Comparison of ENCODE assay signal across 22 cellular contexts in genomic region chr15:71042356-71042922, GRCh38.
DNase-seq lines count a peak whose midpoint lies in the region; ATAC-seq, FAIRE-seq and TF ChIP-seq lines count a peak whose summit lies in the region.
"Had no signal": no experiment of that assay in that cellular context is flagged by ENCODE, and none has a peak within 500 bp of the region (broad histone marks: within the 10 kb centered on the region; RNA-seq: fewer than 3 reads in every experiment).

No MANE protein-coding gene starts in this region.

- no peak overlapping the region for H3K4me3 Mint-ChIP-seq in HFFc6
- H3K4me3 Mint-ChIP-seq in Calu3 (ENCODE audit: low read depth, unreplicated experiment): no peak overlapping the region
- H3K4me3 Mint-ChIP-seq: CD8-positive, alpha-beta memory T cell; H9 had no signal

- peaks cover 6% of the 10 kb centered on the region; the same call in 1 of the 2 replicates for H3K9me3 Mint-ChIP-seq in HFFc6
- no peaks in the 10 kb centered on the region for H3K9me3 Mint-ChIP-seq in Calu3 (ENCODE audit: low read depth, unreplicated experiment)
- H3K9me3 Mint-ChIP-seq: CD8-positive, alpha-beta memory T cell; H9 had no signal

- H3K4me3 ChIP-seq in A549: no peak overlapping the region
- no peak overlapping the region for H3K4me3 ChIP-seq in brain microvascular endothelial cell (ENCODE audit: low read depth, low read length)
- no peak overlapping the region for H3K4me3 ChIP-seq in kidney (ENCODE audit: low read length in 2 of 2)

- POLR2A ChIA-PET in A549 (lab: Yijun Ruan, JAX): no interaction called here

- intact Hi-C loops in kidney (cut with DNase I): no loop called here
- intact Hi-C loops in Calu3 (cut with micrococcal nuclease; ENCODE audit: unreplicated experiment): no loop called here

- WGBS in A549 (ENCODE audit: missing lambda C conversion rate): 74% methylated on average over 3 of the region's 3 CpGs

- ATAC-seq in A549 (no peak), foreskin keratinocyte (no peak), HG03108 (IDR thresholded peaks at IDR 0.05; ENCODE audit: unreplicated experiment) (no peak)

- peaks cover 12% of the 10 kb centered on the region for H3K4me1 ChIP-seq in A549
- peaks cover 36% of the 10 kb centered on the region for H3K4me1 ChIP-seq in foreskin keratinocyte
- no peaks in the 10 kb centered on the region for H3K4me1 ChIP-seq in kidney (ENCODE audit: control insufficient read depth in 1 of 2, insufficient read depth in 1 of 2, low read depth in 1 of 2, low read length in 2 of 2)

- no peaks in the 10 kb centered on the region for H3K9me3 ChIP-seq in A549
- no peaks in the 10 kb centered on the region for H3K9me3 ChIP-seq in kidney (ENCODE audit: control insufficient read depth in 1 of 2, low read length in 2 of 2)

- TF ChIP-seq RAD21 in A549 (conservative IDR thresholded peaks at IDR 0.05 in 1 of 2, IDR thresholded peaks at IDR 0.05 in 1 of 2): no peak

- no peaks in the 10 kb centered on the region for H3K36me3 ChIP-seq in brain microvascular endothelial cell (replicated peaks)
- no peaks in the 10 kb centered on the region for H3K36me3 ChIP-seq in kidney (ENCODE audit: control insufficient read depth in 1 of 2, insufficient read depth in 2 of 2, low read length in 2 of 2)

- H3K36me3 Mint-ChIP-seq in HFFc6 (ENCODE audit: low read depth) (peaks cover 11% of the 10 kb centered on the region), Calu3 (ENCODE audit: insufficient read depth, unreplicated experiment) (no peaks in the 10 kb centered on the region)
- H3K36me3 Mint-ChIP-seq: CD8-positive, alpha-beta memory T cell had no signal

- no peak for TF ChIP-seq POLR2A in A549 (IDR thresholded peaks at IDR 0.05; ENCODE audit: low read length)

- no peak for TF ChIP-seq EP300 in A549 (IDR thresholded peaks at IDR 0.05)

- H3K27ac Mint-ChIP-seq in HFFc6: peak overlapping the region; percentile 51
- no peak overlapping the region for H3K27ac Mint-ChIP-seq in Calu3 (ENCODE audit: unreplicated experiment)
- H3K27ac Mint-ChIP-seq: CD8-positive, alpha-beta memory T cell; H9 had no signal

- H3K27me3 ChIP-seq in brain microvascular endothelial cell (replicated peaks): no peaks in the 10 kb centered on the region
- H3K27me3 ChIP-seq in foreskin keratinocyte: no peaks in the 10 kb centered on the region

- in situ Hi-C loops in brain microvascular endothelial cell (cut with HindIII; ENCODE audit: low pct_ligation_motif_present, low sequenced_read_pairs): no loop called here

- H3K4me2 ChIP-seq in A549: no peak overlapping the region

- no peak overlapping the region for H3K9ac ChIP-seq in kidney (ENCODE audit: low read length in 2 of 2)

- DNase-seq in A549 (ENCODE audit: low read depth in 1 of 2, low spot score in 1 of 2) (no peak), HFFc6 (no peak), brain microvascular endothelial cell (no peak), foreskin keratinocyte (peak in 1 of 2 donors; percentile 52), kidney (no peak), Calu3 (no peak)
- DNase-seq in activated CD8-positive, alpha-beta memory T cell treated with anti-CD3 and anti-CD28 coated beads, Interleukin-2, amount 50 U/mL, for 4 hours: no peak
- DNase-seq: 8988T; CD8-positive, alpha-beta memory T cell; GF-D8; H9; Karpas-422; NCI-H1694; NCI-H2081; NCI-H2171; NCI-H345; NCI-H524; NCI-H774; NK-92 treated with Interleukin-12 subunit alpha and Interleukin-12 subunit beta, amount 100 ng/mL, for 24 hours had no signal

- TF ChIP-seq CTCF in A549 (IDR thresholded peaks at IDR 0.05) (no peak), HFFc6 (IDR thresholded peaks at IDR 0.05) (no peak), brain microvascular endothelial cell (IDR thresholded peaks at IDR 0.05; ENCODE audit: low read depth, low read length, missing control alignments) (no peak), foreskin keratinocyte (conservative IDR thresholded peaks at IDR 0.05) (no peak), kidney (IDR thresholded peaks at IDR 0.05; ENCODE audit: borderline replicate concordance, extremely low read depth, insufficient read depth) (no peak), Calu3 (IDR thresholded peaks at IDR 0.05; ENCODE audit: unreplicated experiment) (no peak)

- FAIRE-seq in A549 (lab: Jason Lieb, UNC) (no peak), kidney (lab: Jason Lieb, UNC) (no peak)

- H3K27ac ChIP-seq in A549: no peak overlapping the region
- peak overlapping the region; percentile 85 for H3K27ac ChIP-seq in brain microvascular endothelial cell
- H3K27ac ChIP-seq in foreskin keratinocyte: peak overlapping the region; percentile 90
- no peak overlapping the region for H3K27ac ChIP-seq in kidney (ENCODE audit: low read depth in 2 of 2, low read length in 2 of 2)
- H3K27ac ChIP-seq: C4-2B, RWPE1 had no signal

- BruUV-seq in Calu3 (replicated peaks; lab: Mats Ljungman, UMichigan): no TSS peak

- H3K4me1 Mint-ChIP-seq in HFFc6 (ENCODE audit: low read depth) (peaks cover 51% of the 10 kb centered on the region), Calu3 (ENCODE audit: low read depth, unreplicated experiment) (no peaks in the 10 kb centered on the region)
- H3K4me1 Mint-ChIP-seq: CD8-positive, alpha-beta memory T cell had no signal

- H3K27me3 Mint-ChIP-seq in HFFc6 (ENCODE audit: insufficient read depth) (no peaks in the 10 kb centered on the region; the same call in 1 of the 2 replicates), Calu3 (ENCODE audit: unreplicated experiment) (no peaks in the 10 kb centered on the region)

- CTCF ChIA-PET in A549 (lab: Yijun Ruan, JAX) (no interaction called here), Calu3 (lab: Charles Lee) (interaction anchor here (0.7 kb wide), 1 partner anchor 384 kb away, joined by 3 read pairs; no protein-coding TSS in a partner anchor)

TF ChIP-seq in A549, 52 proteins besides CTCF, POLR2A, EP300 and RAD21:
- TF ChIP-seq HOXA7 (CRISPR knock-in tag; IDR thresholded peaks at IDR 0.05) (no peak), JUN (IDR thresholded peaks at IDR 0.05) (no peak), ZNF302 (CRISPR knock-in tag; IDR thresholded peaks at IDR 0.05) (no peak), HMGXB4 (CRISPR knock-in tag; IDR thresholded peaks at IDR 0.05; ENCODE audit: borderline replicate concordance) (no peak), MAFK (IDR thresholded peaks at IDR 0.05; ENCODE audit: partially characterized antibody) (peak; percentile 50), TFCP2L1 (CRISPR knock-in tag; IDR thresholded peaks at IDR 0.05) (no peak)

Comparison
In these comparisons a context has a peak if more than half of its experiments do, and no peak if none do; other contexts are left out.
1. H3K27ac ChIP-seq: peak in brain microvascular endothelial cell (single experiment) and foreskin keratinocyte (single experiment); none in A549 (0 of 2) and kidney (0 of 2).